Comparison of ENCODE assay signal across 9 cellular contexts in the genomic region with DNA sequence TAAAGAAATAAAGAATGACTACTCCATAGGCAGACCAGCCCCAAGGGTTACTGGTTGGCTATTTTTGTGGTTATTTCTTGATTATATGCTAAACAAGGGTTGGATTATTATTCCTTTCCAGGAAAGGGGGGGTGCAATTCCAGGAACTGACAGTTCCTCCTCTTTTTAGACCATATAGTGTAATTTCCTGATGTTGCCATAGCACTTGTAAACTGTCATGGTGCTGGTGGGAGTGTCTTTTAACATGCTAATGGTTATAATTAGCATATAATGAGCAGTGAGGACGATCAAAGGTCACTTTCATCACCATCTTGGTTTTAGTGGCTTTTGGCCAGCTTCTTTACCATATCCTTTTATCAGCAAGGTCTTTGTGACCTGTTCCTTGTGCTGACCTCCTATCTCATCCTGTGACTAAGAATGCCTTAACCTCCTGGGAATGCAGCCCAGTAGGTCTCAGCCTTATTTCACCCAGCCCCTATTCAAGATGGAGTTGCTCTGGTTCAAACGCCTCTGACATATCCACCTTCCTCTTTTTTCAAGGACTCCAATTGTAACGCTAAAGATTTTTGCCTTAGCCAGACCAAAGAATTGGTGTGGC. TPM values are rescaled to one million over a fixed set of nuclear protein-coding genes. Genes with fewer than 3 reads are reported as not detected.
"Had no signal": no experiment of that assay in that cellular context is flagged by ENCODE, and none has a peak within 500 bp of the region (broad histone marks: within the 10 kb centered on the region; RNA-seq: fewer than 3 reads in every experiment).

No MANE protein-coding gene starts in this region.

RNA-seq across cellular contexts. Expression of gene FCGR1A, which starts 6.8 kb away (rescaled TPM):
- total RNA-seq: activated CD4-positive, alpha-beta T cell treated with anti-CD3 and anti-CD28 coated beads, Interleukin-2, amount 10 ng/mL, durations not matched to agents 7 days and 5 days; activated T-helper 2 cell treated with anti-CD3 and anti-CD28 coated beads, Interferon-gamma antibody, Interleukin-2, Interleukin-4, amounts not matched to agents 10 μg/mL and 5 μg/mL and 100 μg/mL, durations not matched to agents 14 hours and 24 hours and 36 hours; chondrocyte; endothelial cell of umbilical vein; neural crest cell; smooth muscle cell; T-cell; T-helper 2 cell treated with Interferon-gamma antibody and Interleukin-4, amounts not matched to agents 100 ng/mL and 5 ng/mL, for 36 hours had no signal
- polyA plus RNA-seq: endothelial cell of umbilical vein; naive thymus-derived CD4-positive, alpha-beta T cell; smooth muscle cell had no signal
